In the genomic region with DNA sequence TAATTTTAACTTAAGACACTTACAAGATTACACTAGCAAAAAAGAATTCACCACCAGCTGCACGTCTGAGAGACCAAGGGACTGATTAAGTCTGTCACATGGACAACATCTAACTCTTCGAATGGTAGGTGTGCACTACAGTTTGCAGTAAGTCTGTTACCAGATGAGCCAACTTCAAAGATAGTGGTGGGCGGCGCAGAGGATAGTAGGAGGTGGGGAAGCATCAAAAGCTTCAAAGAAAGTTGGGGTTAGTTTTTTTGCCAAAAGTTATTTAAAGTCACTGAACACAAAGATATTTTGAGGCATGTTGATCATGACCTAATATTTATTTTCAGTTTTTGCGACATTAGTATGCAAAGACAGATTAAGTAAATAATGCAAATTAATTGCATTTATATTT, we compare ENCODE assay signal across 21 cellular contexts.
"Had no signal": no experiment of that assay in that cellular context is flagged by ENCODE, and none has a peak within 500 bp of the region (broad histone marks: within the 10 kb centered on the region; RNA-seq: fewer than 3 reads in every experiment).

No MANE protein-coding gene starts in this region.

- H3K27ac Mint-ChIP-seq: endodermal cell; naive thymus-derived CD4-positive, alpha-beta T cell; progenitor cell of endocrine pancreas had no signal

- ATAC-seq: left lobe of liver; naive thymus-derived CD4-positive, alpha-beta T cell; pancreas; right cardiac atrium had no signal

- H3K36me3 Mint-ChIP-seq: naive thymus-derived CD4-positive, alpha-beta T cell had no signal

- H3K4me3 ChIP-seq: coronary artery, heart right ventricle, pancreas, thyroid gland, upper lobe of left lung, vagina had no signal

- DNase-seq: effector CD4-positive, alpha-beta T cell; endodermal cell; erythroblast; heart right ventricle; islet precursor cell; mammary epithelial cell; naive thymus-derived CD4-positive, alpha-beta T cell; pancreas; right cardiac atrium; small intestine; stimulated activated CD4-positive, alpha-beta T cell treated with anti-CD3 and anti-CD28 coated beads, Interleukin-2, amount 100 ng/mL, for 48 hours; stimulated activated naive CD4-positive, alpha-beta T cell treated with Interleukin-2 at 50 U/mL for 16 hours; thyroid gland; upper lobe of left lung had no signal

- H3K9me3 ChIP-seq: heart right ventricle, pancreas, thyroid gland, upper lobe of left lung, vagina had no signal

- H3K27ac ChIP-seq: coronary artery, heart right ventricle, pancreas, thyroid gland, upper lobe of left lung, vagina had no signal

- FAIRE-seq: endothelial cell of umbilical vein, frontal cortex, pancreas, small intestine had no signal

- H3K27me3 ChIP-seq: pancreas, thyroid gland, upper lobe of left lung, vagina had no signal

- H3K27me3 Mint-ChIP-seq: progenitor cell of endocrine pancreas had no signal

- H3K4me1 ChIP-seq: pancreas, thyroid gland, vagina had no signal

- H3K4me1 Mint-ChIP-seq: endodermal cell, neural crest cell had no signal

- H3K9me3 Mint-ChIP-seq: endodermal cell, neural crest cell had no signal

- H3K4me3 Mint-ChIP-seq: endodermal cell; naive thymus-derived CD4-positive, alpha-beta T cell; neural crest cell had no signal

- H3K36me3 ChIP-seq: heart right ventricle, pancreas, thyroid gland, upper lobe of left lung, vagina had no signal
